ENCODE assay signal across 8 cellular contexts in genomic region chr9:128818839-128819715, GRCh38. TPM values are rescaled to one million over a fixed set of nuclear protein-coding genes. Genes with fewer than 3 reads are reported as not detected.
DNase-seq lines count a peak whose midpoint lies in the region; ATAC-seq, FAIRE-seq and TF ChIP-seq lines count a peak whose summit lies in the region.

No MANE protein-coding gene starts in this region.

- intact Hi-C loops in ascending aorta (cut with DNase I): loop anchor here (1.0 to 2.0 kb wide), 2 partner anchors 10 to 32 kb away; partner anchors contain the start of genes SPOUT1 and TBC1D13
- intact Hi-C loops in sciatic nerve (cut with DNase I): no loop called here

- peak overlapping the region; percentile 77 for H3K4me3 ChIP-seq in BLaER1
- H3K4me3 ChIP-seq in RWPE2 (ENCODE audit: severe bottlenecking): peak overlapping the region; percentile 49
- H3K4me3 ChIP-seq in ascending aorta: peak overlapping the region; percentile 48 to 97
- peak overlapping the region; percentile 62 for H3K4me3 ChIP-seq in iPS-11a (ENCODE audit: low read depth, low read length)

- H3K27me3 ChIP-seq in BLaER1: no peaks in the 10 kb centered on the region
- H3K27me3 ChIP-seq in RWPE2 (ENCODE audit: insufficient read depth, poor library complexity, severe bottlenecking): no peaks in the 10 kb centered on the region
- no peaks in the 10 kb centered on the region for H3K27me3 ChIP-seq in ascending aorta

- H3K4me1 ChIP-seq in BLaER1 (peaks cover 31% of the 10 kb centered on the region), RWPE2 (ENCODE audit: insufficient read depth, poor library complexity, severe bottlenecking) (no peaks in the 10 kb centered on the region), ascending aorta (peaks cover 3 to 6% of the 10 kb centered on the region in 2 donors)

- H3K36me3 ChIP-seq in BLaER1 (peaks cover 37% of the 10 kb centered on the region), RWPE2 (ENCODE audit: low read depth) (peaks cover 15% of the 10 kb centered on the region), ascending aorta (peaks cover 22 to 29% of the 10 kb centered on the region in 2 donors)

- TF ChIP-seq POLR2A in H54 (IDR thresholded peaks at IDR 0.05; ENCODE audit: low read depth, low read length): no peak

- TF ChIP-seq CTCF in RWPE2 (IDR thresholded peaks at IDR 0.05; ENCODE audit: poor library complexity, severe bottlenecking) (no peak), ascending aorta (IDR thresholded peaks at IDR 0.05) (no peak)

- peak overlapping the region; percentile 98 for H3K4me2 ChIP-seq in BLaER1

- peaks cover 45% of the 10 kb centered on the region for H4K20me1 ChIP-seq in BLaER1

- ATAC-seq in HG03439 (IDR thresholded peaks at IDR 0.05; ENCODE audit: unreplicated experiment) (peak; percentile 13), RWPE2 (ENCODE audit: low read depth) (peak; percentile 26), sciatic nerve (no peak)

- peak overlapping the region; percentile 83 for H3K27ac ChIP-seq in BLaER1
- H3K27ac ChIP-seq in RWPE2 (ENCODE audit: poor library complexity, severe bottlenecking): peak overlapping the region; percentile 36
- H3K27ac ChIP-seq in ascending aorta: peak overlapping the region; percentile 80 to 84

- FAIRE-seq in H54 (lab: Jason Lieb, UNC): no peak

- no peaks in the 10 kb centered on the region for H3K9me3 ChIP-seq in BLaER1
- no peaks in the 10 kb centered on the region for H3K9me3 ChIP-seq in RWPE2 (ENCODE audit: severe bottlenecking)
- H3K9me3 ChIP-seq in ascending aorta: no peaks in the 10 kb centered on the region

- H3K9ac ChIP-seq in BLaER1: peak overlapping the region; percentile 83

- DNase-seq in GM19240 (ENCODE audit: insufficient read length, low spot score) (peak; percentile 30), RWPE2 (ENCODE audit: low spot score) (no peak), ascending aorta (ENCODE audit: low spot score in 2 of 2) (no peak), sciatic nerve (ENCODE audit: low spot score) (peak; percentile 70), H54 (ENCODE audit: insufficient read length, low spot score) (no peak)

RNA-seq across cellular contexts. Expression of gene ENDOG, which starts 0.8 kb away (rescaled TPM):
- total RNA-seq in ascending aorta (59.4 TPM), sciatic nerve (14.1 TPM)

RNA-seq across cellular contexts. Expression of gene SPOUT1, which starts 10.5 kb away (rescaled TPM):
- total RNA-seq in ascending aorta (26.5 TPM), sciatic nerve (32.7 TPM)

RNA-seq across cellular contexts. Expression of gene TBC1D13, which starts 32.0 kb away (rescaled TPM):
- total RNA-seq in ascending aorta: 19.8 TPM
- 23.2 TPM for total RNA-seq in sciatic nerve

RNA-seq across cellular contexts. Expression of gene ZER1, which starts 47.4 kb away (rescaled TPM):
- total RNA-seq in ascending aorta (55.5 TPM), sciatic nerve (40.6 TPM)

Comparison
In these comparisons a context has a peak if more than half of its experiments do, and no peak if none do; other contexts are left out.
1. DNase-seq: peak in GM19240 (single experiment) and sciatic nerve (single experiment); none in RWPE2 (single experiment), ascending aorta (0 of 2) and H54 (single experiment).
2. Peak in every context shown above with its lines, with median percentiles within 50 percentile points of each other: H3K27ac ChIP-seq and H3K4me3 ChIP-seq.